In the genomic region with DNA sequence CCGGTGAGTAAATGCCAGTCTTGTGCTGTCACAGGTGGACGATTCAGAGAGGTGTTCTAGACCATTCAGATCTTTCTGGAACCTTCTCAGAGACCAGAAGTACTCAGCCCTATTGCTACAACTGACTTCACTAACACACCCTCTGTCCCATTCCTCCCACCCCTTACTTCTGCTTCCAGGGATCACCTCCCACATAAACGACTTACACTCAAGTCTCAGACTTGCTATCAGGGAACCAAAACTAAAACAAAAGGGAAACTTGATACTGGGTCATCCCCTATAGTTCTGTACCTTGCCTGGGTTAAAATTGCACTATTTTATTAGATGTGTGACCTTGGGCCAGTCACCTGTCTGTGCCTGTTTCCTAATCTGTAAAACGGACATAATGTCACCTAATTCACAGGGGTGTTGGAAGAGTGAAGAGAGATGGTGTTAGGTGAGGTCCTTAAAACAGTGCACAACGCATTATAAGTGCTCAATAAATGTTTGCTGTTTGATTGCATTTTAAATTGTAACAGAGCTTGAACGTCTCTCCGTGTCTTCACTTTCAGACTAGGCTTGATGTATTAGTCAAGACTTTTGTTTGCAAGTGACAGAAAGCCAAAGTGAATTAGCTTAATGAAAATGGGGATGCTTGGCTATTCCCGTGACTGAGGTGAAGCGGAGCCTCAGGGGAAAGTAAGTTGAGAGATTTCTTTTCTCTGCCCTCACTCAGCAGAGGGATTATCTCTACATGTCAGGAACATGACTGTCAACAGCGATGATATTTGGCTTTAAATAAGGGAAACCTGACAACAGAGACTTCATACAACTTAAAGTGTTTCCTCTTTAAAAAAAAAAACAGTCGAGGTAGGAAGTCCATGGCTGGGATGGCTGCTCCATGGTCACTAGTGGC, we compare ENCODE assay signal across 23 cellular contexts. TPM values are rescaled to one million over a fixed set of nuclear protein-coding genes. Genes with fewer than 3 reads are reported as not detected.
"Had no signal": no experiment of that assay in that cellular context is flagged by ENCODE, and none has a peak within 500 bp of the region (broad histone marks: within the 10 kb centered on the region; RNA-seq: fewer than 3 reads in every experiment).

No MANE protein-coding gene starts in this region.

- DNase-seq: activated B cell treated with CpG ODN at 0.5 μM for 24 hours; activated CD4-positive, alpha-beta memory T cell treated with anti-CD3 and anti-CD28 coated beads, Interleukin-2, amount 10 ng/mL, durations not matched to agents 7 days and 5 days; activated CD4-positive, alpha-beta T cell treated with anti-CD3 and anti-CD28 coated beads for 48 hours; activated CD8-positive, alpha-beta memory T cell treated with anti-CD3 and anti-CD28 coated beads, Interleukin-2, amount 10 ng/mL, durations not matched to agents 7 days and 5 days; activated naive CD4-positive, alpha-beta T cell treated with anti-CD3 and anti-CD28 coated beads for 36 hours; body of pancreas; caudate nucleus; dorsolateral prefrontal cortex; foreskin keratinocyte; hypothalamus; islet precursor cell; lower lobe of right lung; naive thymus-derived CD8-positive, alpha-beta T cell; nucleus accumbens; retina; stimulated activated naive CD8-positive, alpha-beta T cell treated with anti-CD3 and anti-CD28 coated beads, Interleukin-15, Interleukin-2, amounts not matched to agents 100 U/mL and 50 U/mL, for 24 hours; T-helper 2 cell had no signal

- H3K36me3 ChIP-seq: lower lobe of right lung, vagina had no signal

- H3K27me3 ChIP-seq: vagina had no signal

- H3K27ac Mint-ChIP-seq: activated B cell treated with CpG ODN at 0.5 μM for 24 hours; activated CD4-positive, alpha-beta memory T cell treated with anti-CD3 and anti-CD28 coated beads, Interleukin-2, amount 10 ng/mL, durations not matched to agents 7 days and 5 days; activated CD8-positive, alpha-beta memory T cell treated with anti-CD3 and anti-CD28 coated beads, Interleukin-2, amount 10 ng/mL, durations not matched to agents 7 days and 5 days; activated naive CD4-positive, alpha-beta T cell treated with anti-CD3 and anti-CD28 coated beads for 36 hours had no signal

- H3K9me3 ChIP-seq: body of pancreas, lower lobe of right lung, tibial nerve, vagina had no signal

- ATAC-seq: activated CD8-positive, alpha-beta memory T cell treated with anti-CD3 and anti-CD28 coated beads, Interleukin-2, amount 10 ng/mL, durations not matched to agents 7 days and 5 days; body of pancreas; foreskin keratinocyte; lower lobe of right lung; naive thymus-derived CD8-positive, alpha-beta T cell; stimulated activated naive CD8-positive, alpha-beta T cell treated with anti-CD3 and anti-CD28 coated beads, Interleukin-15, Interleukin-2, amounts not matched to agents 100 U/mL and 50 U/mL, for 24 hours had no signal

- H3K4me3 Mint-ChIP-seq: activated CD4-positive, alpha-beta memory T cell treated with anti-CD3 and anti-CD28 coated beads, Interleukin-2, amount 10 ng/mL, durations not matched to agents 7 days and 5 days; activated CD8-positive, alpha-beta memory T cell treated with anti-CD3 and anti-CD28 coated beads, Interleukin-2, amount 10 ng/mL, durations not matched to agents 7 days and 5 days; activated naive CD4-positive, alpha-beta T cell treated with anti-CD3 and anti-CD28 coated beads for 36 hours had no signal

- H3K4me1 ChIP-seq: foreskin keratinocyte had no signal

- H3K9me3 Mint-ChIP-seq: activated B cell treated with CpG ODN at 0.5 μM for 24 hours; activated CD4-positive, alpha-beta memory T cell treated with anti-CD3 and anti-CD28 coated beads, Interleukin-2, amount 10 ng/mL, durations not matched to agents 7 days and 5 days; activated naive CD4-positive, alpha-beta T cell treated with anti-CD3 and anti-CD28 coated beads for 36 hours; naive thymus-derived CD8-positive, alpha-beta T cell had no signal

- H3K36me3 Mint-ChIP-seq: activated CD8-positive, alpha-beta memory T cell treated with anti-CD3 and anti-CD28 coated beads, Interleukin-2, amount 10 ng/mL, durations not matched to agents 7 days and 5 days; naive thymus-derived CD8-positive, alpha-beta T cell had no signal

- H3K4me3 ChIP-seq: body of pancreas, dorsolateral prefrontal cortex, lower lobe of right lung, tibial nerve, vagina had no signal

- H3K27ac ChIP-seq: body of pancreas, dorsolateral prefrontal cortex, foreskin keratinocyte, lower lobe of right lung, tibial nerve, vagina had no signal

RNA-seq across cellular contexts. Expression of a gene that starts 19.6 kb away (rescaled TPM):
- total RNA-seq: activated B cell treated with CpG ODN at 0.5 μM for 24 hours; activated CD4-positive, alpha-beta memory T cell treated with anti-CD3 and anti-CD28 coated beads, Interleukin-2, amount 10 ng/mL, durations not matched to agents 7 days and 5 days; activated CD8-positive, alpha-beta memory T cell treated with anti-CD3 and anti-CD28 coated beads, Interleukin-2, amount 10 ng/mL, durations not matched to agents 7 days and 5 days; activated naive CD4-positive, alpha-beta T cell treated with anti-CD3 and anti-CD28 coated beads for 36 hours; epithelial cell of proximal tubule; fibroblast of lung; foreskin keratinocyte; lower lobe of right lung; mesenteric fat pad; naive thymus-derived CD8-positive, alpha-beta T cell; posterior vena cava; tibial nerve; vagina had no signal
- polyA plus RNA-seq: fibroblast of lung; foreskin keratinocyte; naive thymus-derived CD8-positive, alpha-beta T cell had no signal

RNA-seq across cellular contexts. Expression of a gene that starts 45.9 kb away (rescaled TPM):
- total RNA-seq: activated B cell treated with CpG ODN at 0.5 μM for 24 hours; activated CD4-positive, alpha-beta memory T cell treated with anti-CD3 and anti-CD28 coated beads, Interleukin-2, amount 10 ng/mL, durations not matched to agents 7 days and 5 days; activated CD8-positive, alpha-beta memory T cell treated with anti-CD3 and anti-CD28 coated beads, Interleukin-2, amount 10 ng/mL, durations not matched to agents 7 days and 5 days; activated naive CD4-positive, alpha-beta T cell treated with anti-CD3 and anti-CD28 coated beads for 36 hours; body of pancreas; fibroblast of lung; foreskin keratinocyte; naive thymus-derived CD8-positive, alpha-beta T cell; vagina had no signal
- polyA plus RNA-seq: fibroblast of lung; naive thymus-derived CD8-positive, alpha-beta T cell had no signal
